28 cellular contexts compared by ENCODE assay signal in the genomic region with DNA sequence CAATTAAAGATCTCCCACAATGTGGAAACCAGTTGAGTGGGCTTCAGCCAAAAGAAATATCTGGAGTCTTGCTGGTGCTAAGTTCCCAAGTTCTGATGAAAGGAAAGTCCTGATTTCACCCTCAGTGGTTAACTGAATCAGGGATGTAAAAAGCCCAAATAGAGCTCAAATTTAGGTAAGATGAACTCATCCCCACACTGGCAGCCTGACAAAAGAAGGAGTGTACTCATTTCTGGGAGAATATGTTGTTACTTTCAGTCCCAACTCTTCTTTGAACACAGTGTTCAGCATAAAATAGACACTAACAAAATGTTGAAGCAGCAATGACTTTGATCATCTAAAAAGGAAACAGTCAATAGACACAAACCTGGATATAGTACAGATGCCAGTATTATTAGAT.
"Had no signal": no experiment of that assay in that cellular context is flagged by ENCODE, and none has a peak within 500 bp of the region (broad histone marks: within the 10 kb centered on the region; RNA-seq: fewer than 3 reads in every experiment).

No MANE protein-coding gene starts in this region.

- ATAC-seq: activated naive CD4-positive, alpha-beta T cell treated with anti-CD3 and anti-CD28 coated beads, Interleukin-2, amount 50 U/mL, for 72 hours; activated naive CD8-positive, alpha-beta T cell treated with anti-CD3 and anti-CD28 coated beads, Interleukin-2, amount 50 U/mL, for 24 hours; activated T-cell treated with anti-CD3 and anti-CD28 coated beads, Interleukin-2, amount 50 U/mL, for 4 hours; activated T-cell treated with anti-CD3 and anti-CD28 coated beads, Interleukin-2, amount 50 U/mL, for 72 hours; activated T-helper 17 cell treated with anti-CD3 and anti-CD28 coated beads, Interleukin-2, amount 50 U/mL, for 72 hours; body of pancreas had no signal

- DNase-seq: activated effector memory CD4-positive, alpha-beta T cell treated with anti-CD3 and anti-CD28 coated beads, Interleukin-2, amount 50 U/mL, for 16 hours; activated effector memory CD4-positive, alpha-beta T cell treated with Interleukin-2 at 50 U/mL for 16 hours; activated gamma-delta T cell; activated gamma-delta T cell treated with Interleukin-2 at 50 U/mL for 16 hours; activated naive CD4-positive, alpha-beta T cell; activated naive CD4-positive, alpha-beta T cell treated with anti-CD3 and anti-CD28 coated beads for 36 hours; activated naive CD4-positive, alpha-beta T cell treated with anti-CD3 and anti-CD28 coated beads, Interleukin-2, amount 10 ng/mL, durations not matched to agents 7 days and 5 days; activated naive CD4-positive, alpha-beta T cell treated with anti-CD3 and anti-CD28 coated beads, Interleukin-2, amount 50 U/mL, for 16 hours; activated naive CD4-positive, alpha-beta T cell treated with Interleukin-2 at 50 U/mL for 16 hours; activated naive CD8-positive, alpha-beta T cell treated with anti-CD3 and anti-CD28 coated beads for 36 hours; activated naive CD8-positive, alpha-beta T cell treated with anti-CD3 and anti-CD28 coated beads, Interleukin-2, amount 10 ng/mL, durations not matched to agents 7 days and 5 days; activated naive CD8-positive, alpha-beta T cell treated with anti-CD3 and anti-CD28 coated beads, Interleukin-2, amount 50 U/mL, for 24 hours; activated T-cell treated with anti-CD3 and anti-CD28 coated beads, Interleukin-2, amount 50 U/mL, for 1 hour; activated T-cell treated with anti-CD3 and anti-CD28 coated beads, Interleukin-2, amount 50 U/mL, for 24 hours; activated T-cell treated with anti-CD3 and anti-CD28 coated beads, Interleukin-2, amount 50 U/mL, for 4 hours; activated T-cell treated with anti-CD3 and anti-CD28 coated beads, Interleukin-2, amount 50 U/mL, for 48 hours; activated T-cell treated with anti-CD3 and anti-CD28 coated beads, Interleukin-2, amount 50 U/mL, for 72 hours; adrenal gland; amniotic stem cell; amygdala; aorta; body of pancreas; brain microvascular endothelial cell; caudate nucleus; central memory CD4-positive, alpha-beta T cell; cerebellar nuclear complex had no signal
